1 cellular context compared by ENCODE assay signal in genomic region chr12:6970096-6970527, GRCh38.
TF ChIP-seq lines count a peak whose summit lies in the region.

No MANE protein-coding gene starts in this region.

TF ChIP-seq in IMR-90, 13 proteins besides CTCF, POLR2A, EP300 and RAD21 (continued from another document):
- no peak for TF ChIP-seq USF2 (IDR thresholded peaks at IDR 0.05; ENCODE audit: low read depth, low read length)
